Comparison of ENCODE assay signal across 21 cellular contexts in genomic region chr11:46577058-46577457, GRCh38. TPM values are rescaled to one million over a fixed set of nuclear protein-coding genes. Genes with fewer than 3 reads are reported as not detected.
DNase-seq lines count a peak whose midpoint lies in the region; ATAC-seq, FAIRE-seq and TF ChIP-seq lines count a peak whose summit lies in the region.
"Had no signal": no experiment of that assay in that cellular context is flagged by ENCODE, and none has a peak within 500 bp of the region (broad histone marks: within the 10 kb centered on the region; RNA-seq: fewer than 3 reads in every experiment).

No MANE protein-coding gene starts in this region.

- H4K20me1 ChIP-seq in PC-9 (ENCODE audit: insufficient read depth): peaks cover 29% of the 10 kb centered on the region

- no peak overlapping the region for H2AFZ ChIP-seq in PC-9

- no peaks in the 10 kb centered on the region for H3K9me3 ChIP-seq in PC-9 (ENCODE audit: insufficient read depth, low read depth)
- H3K9me3 ChIP-seq: A549 had no signal

- H3K27me3 ChIP-seq in PC-9 (ENCODE audit: insufficient read depth, low read depth): no peaks in the 10 kb centered on the region
- H3K27me3 ChIP-seq: BLaER1 treated with 17β-estradiol and CSF1 and Interleukin-3, amounts not matched to agents 10 nM and 100 nM had no signal

- peaks cover 87% of the 10 kb centered on the region for H3K79me2 ChIP-seq in PC-9 (ENCODE audit: low read depth)

- no peak overlapping the region for H3K4me2 ChIP-seq in PC-9
- H3K4me2 ChIP-seq: A549; BLaER1 treated with 17β-estradiol and CSF1 and Interleukin-3, amounts not matched to agents 10 nM and 100 nM had no signal

- peaks cover 37% of the 10 kb centered on the region for H3K4me1 Mint-ChIP-seq in central memory CD8-positive, alpha-beta T cell

- no peak overlapping the region for H3K4me3 ChIP-seq in PC-9
- H3K4me3 ChIP-seq: A549; BLaER1 treated with 17β-estradiol and CSF1 and Interleukin-3, amounts not matched to agents 10 nM and 100 nM; GM12878 had no signal

- TF ChIP-seq POLR2A in GM12892 (IDR thresholded peaks at IDR 0.05; ENCODE audit: low read depth, low read length): no peak

- no peak overlapping the region for H3K4me3 Mint-ChIP-seq in central memory CD8-positive, alpha-beta T cell
- H3K4me3 Mint-ChIP-seq: B cell; CD4-positive, alpha-beta T cell; CD8-positive, alpha-beta T cell had no signal

- FAIRE-seq in GM12892 (lab: Jason Lieb, UNC): peak; percentile 5
- FAIRE-seq: A549, D721Med, G401.6, GM12878, GM19239 had no signal

- H3K27ac ChIP-seq in PC-9: 0 out of 2 replicates have a peak overlapping the region, but pooled peaks have one; percentile 14
- H3K27ac ChIP-seq: 22Rv1; A549; BLaER1 treated with 17β-estradiol and CSF1 and Interleukin-3, amounts not matched to agents 10 nM and 100 nM; C4-2B had no signal

- H3K9me3 Mint-ChIP-seq in central memory CD8-positive, alpha-beta T cell: no peaks in the 10 kb centered on the region

- H3K36me3 Mint-ChIP-seq in central memory CD8-positive, alpha-beta T cell (ENCODE audit: insufficient read depth): peaks cover under 1% of the 10 kb centered on the region

- no TSS peak for BruUV-seq in PC-9 (replicated peaks; lab: Mats Ljungman, UMichigan)

- no peaks in the 10 kb centered on the region for H3K27me3 Mint-ChIP-seq in central memory CD8-positive, alpha-beta T cell
- H3K27me3 Mint-ChIP-seq: B cell; CD4-positive, alpha-beta T cell had no signal

- peak overlapping the region; percentile 68 for H3K27ac Mint-ChIP-seq in central memory CD8-positive, alpha-beta T cell (ENCODE audit: low read depth)
- H3K27ac Mint-ChIP-seq: B cell had no signal

- POLR2A ChIA-PET in PC-9 (lab: Charles Lee; ENCODE audit: unreplicated experiment): no interaction called here

- intact Hi-C loops in PC-9 (cut with micrococcal nuclease; ENCODE audit: unreplicated experiment): no loop called here
- intact Hi-C loops in left colon (cut with DNase I, micrococcal nuclease): no loop called here

- ATAC-seq in central memory CD8-positive, alpha-beta T cell (replicated peaks; ENCODE audit: extremely low read depth, poor library complexity, severe bottlenecking): no peak
- ATAC-seq in left colon: no peak
- ATAC-seq: A549; CD8-positive, alpha-beta T cell; GM12878 had no signal

- H3K36me3 ChIP-seq in PC-9 (ENCODE audit: low read depth): 0 out of 2 replicates have a peak, but pooled peaks cover 6% of the 10 kb centered on the region

- DNase-seq in GM12892 (ENCODE audit: insufficient read length) (no peak), PC-9 (no peak), left colon (no peak), kidney glomerular epithelial cell (lab: John Stamatoyannopoulos, UW) (no peak)
- DNase-seq in central memory CD8-positive, alpha-beta T cell (ENCODE audit: low spot score in 2 of 2): no peak
- DNase-seq: AML-193; Caco-2; Calu3; CD4-positive, alpha-beta T cell; CD8-positive, alpha-beta T cell; DMS79 treated with DMSO at 0.1 percent for 48 hours; GF-D8 had no signal

- H3K4me1 ChIP-seq in PC-9 (replicated peaks; ENCODE audit: insufficient read depth): no peaks in the 10 kb centered on the region
- H3K4me1 ChIP-seq: BLaER1 treated with 17β-estradiol and CSF1 and Interleukin-3, amounts not matched to agents 10 nM and 100 nM; Caco-2 had no signal

- H3K9me2 ChIP-seq in PC-9 (ENCODE audit: insufficient read depth): no peaks in the 10 kb centered on the region

- TF ChIP-seq CTCF in PC-9 (conservative IDR thresholded peaks at IDR 0.05): no peak

- CTCF ChIA-PET in PC-9 (lab: Charles Lee): no interaction called here

- peaks cover 7% of the 10 kb centered on the region; the same call in 1 of the 2 replicates for H3F3A ChIP-seq in PC-9 (ENCODE audit: insufficient read depth, low read depth)

RNA-seq across cellular contexts. Expression of gene AMBRA1, which starts 16.8 kb away (rescaled TPM):
- polyA plus RNA-seq in GM12892 (2012; ENCODE audit: missing spikeins): 8.9 TPM
- 41.4 and 41.9 TPM in 2 replicates for total RNA-seq in PC-9 (2021)
- total RNA-seq in left colon: 10 to 100 TPM; 39.4 to 40.1 TPM

RNA-seq across cellular contexts. Expression of gene HARBI1, which starts 40.0 kb away (rescaled TPM):
- 3.5 TPM for polyA plus RNA-seq in GM12892 (2012; ENCODE audit: missing spikeins)
- 6.6 and 8.0 TPM in 2 replicates for total RNA-seq in PC-9 (2021)
- 1 to 10 TPM; 4.5 to 6.4 TPM for total RNA-seq in left colon

RNA-seq across cellular contexts. Expression of gene ATG13, which starts 40.3 kb away (rescaled TPM):
- 17.3 TPM for polyA plus RNA-seq in GM12892 (2012; ENCODE audit: missing spikeins)
- total RNA-seq in PC-9 (2021): 109 TPM in 2 replicates
- 10 to 100 TPM; 51.3 to 57.6 TPM for total RNA-seq in left colon
